Comparison of ENCODE assay signal across 6 cellular contexts in genomic region chr13:19559739-19560138, GRCh38. TPM values are rescaled to one million over a fixed set of nuclear protein-coding genes. Genes with fewer than 3 reads are reported as not detected.
"Had no signal": no experiment of that assay in that cellular context is flagged by ENCODE, and none has a peak within 500 bp of the region (broad histone marks: within the 10 kb centered on the region; RNA-seq: fewer than 3 reads in every experiment).

No MANE protein-coding gene starts in this region.

RNA-seq across cellular contexts. Expression of gene TPTE2, which starts 1.6 kb away (rescaled TPM):
- total RNA-seq: HepG2, HT-29, HT1080, IMR-90, K562 had no signal
- polyA plus RNA-seq: IgD-negative memory B cell, IMR-90, K562 had no signal
